12 cellular contexts compared by ENCODE assay signal in the genomic region with DNA sequence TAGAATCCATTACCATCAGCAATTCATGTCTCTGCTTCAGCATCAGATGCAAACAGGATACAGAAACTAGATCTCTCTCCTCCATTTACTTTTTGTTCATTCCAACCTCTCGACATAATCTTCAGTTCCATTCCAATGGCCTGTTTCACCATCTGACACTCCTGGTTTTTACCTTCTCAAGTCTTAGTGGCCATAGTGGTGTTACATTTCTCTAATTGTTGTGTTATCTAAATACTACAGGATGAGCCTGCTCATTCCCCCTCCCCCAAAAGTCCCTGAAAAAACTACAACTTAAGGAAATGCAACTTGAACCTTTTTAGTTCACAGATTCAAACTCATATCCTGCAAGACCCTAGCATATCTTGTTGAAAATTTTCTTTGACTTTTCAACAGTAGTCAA. TPM values are rescaled to one million over a fixed set of nuclear protein-coding genes. Genes with fewer than 3 reads are reported as not detected.
DNase-seq lines count a peak whose midpoint lies in the region; TF ChIP-seq lines count a peak whose summit lies in the region.
"Had no signal": no experiment of that assay in that cellular context is flagged by ENCODE, and none has a peak within 500 bp of the region (broad histone marks: within the 10 kb centered on the region; RNA-seq: fewer than 3 reads in every experiment).

No MANE protein-coding gene starts in this region.

- TF ChIP-seq POLR2A in vagina (IDR thresholded peaks at IDR 0.05) = no peak

- H3K9me3 Mint-ChIP-seq in immature natural killer cell = peaks cover 0 to 1% (median 0%) of the 10 kb centered on the region in 6 donors
- no peaks in the 10 kb centered on the region for H3K9me3 Mint-ChIP-seq in osteocyte (ENCODE audit: unreplicated experiment)
- H3K9me3 Mint-ChIP-seq: memory B cell had no signal

- H3K27ac ChIP-seq in left ventricle myocardium inferior (replicated peaks) (peak overlapping the region; percentile 0), right atrium auricular region (peak overlapping the region in 1 of 2 donors; percentile 11), vagina (peak overlapping the region; percentile 46)

- H3K4me3 ChIP-seq in left ventricle myocardium inferior (peak overlapping the region; percentile 22), right atrium auricular region (no peak overlapping the region), WI38 (ENCODE audit: low read depth, low read length) (peak overlapping the region; percentile 21; the same call in 1 of the 2 replicates), vagina (no peak overlapping the region), HAP-1 (no peak overlapping the region)

- H3K9me3 ChIP-seq in left ventricle myocardium inferior (replicated peaks) (no peaks in the 10 kb centered on the region), right atrium auricular region (no peaks in the 10 kb centered on the region), vagina (no peaks in the 10 kb centered on the region), HAP-1 (no peaks in the 10 kb centered on the region)

- H3K36me3 ChIP-seq in left ventricle myocardium inferior (no peaks in the 10 kb centered on the region), right atrium auricular region (no peaks in the 10 kb centered on the region), vagina (no peaks in the 10 kb centered on the region), HAP-1 (replicated peaks) (no peaks in the 10 kb centered on the region)

- peaks cover 95% of the 10 kb centered on the region for H3K4me1 ChIP-seq in left ventricle myocardium inferior
- H3K4me1 ChIP-seq in right atrium auricular region = peaks cover 0 to 79% of the 10 kb centered on the region in 2 donors
- peaks cover 60% of the 10 kb centered on the region for H3K4me1 ChIP-seq in vagina
- H3K4me1 ChIP-seq in HAP-1 = peaks cover 3% of the 10 kb centered on the region; the same call in 1 of the 2 replicates

- TF ChIP-seq CTCF in left ventricle myocardium inferior (IDR thresholded peaks at IDR 0.05; ENCODE audit: borderline replicate concordance) = no peak
- TF ChIP-seq CTCF in right atrium auricular region (IDR thresholded peaks at IDR 0.05) = no peak
- no peak for TF ChIP-seq CTCF in WI38 (IDR thresholded peaks at IDR 0.05; ENCODE audit: low read depth, low read length)
- no peak for TF ChIP-seq CTCF in vagina (IDR thresholded peaks at IDR 0.05)
- no peak for TF ChIP-seq CTCF in osteocyte (IDR thresholded peaks at IDR 0.05)

- intact Hi-C loops in left ventricle myocardium inferior (cut with micrococcal nuclease) (loop anchor here (5.0 kb wide), 1 partner anchor 422 kb away; no protein-coding TSS in a partner anchor), vagina (cut with DNase I) (loop anchor here (10.0 kb wide), 1 partner anchor 186 kb away; no protein-coding TSS in a partner anchor)

- H3K27me3 ChIP-seq in left ventricle myocardium inferior (ENCODE audit: low read depth) (no peaks in the 10 kb centered on the region), right atrium auricular region (no peaks in the 10 kb centered on the region), vagina (no peaks in the 10 kb centered on the region), HAP-1 (ENCODE audit: low read depth) (peaks cover 16% of the 10 kb centered on the region)

- H3K4me1 Mint-ChIP-seq in immature natural killer cell = peaks cover 66 to 84% of the 10 kb centered on the region in 2 donors
- peaks cover 64% of the 10 kb centered on the region for H3K4me1 Mint-ChIP-seq in osteocyte (ENCODE audit: unreplicated experiment)

- H3K27ac Mint-ChIP-seq in immature natural killer cell = peak overlapping the region in 4 of 6 donors; percentile 1 to 29 (median 7)
- H3K27ac Mint-ChIP-seq in osteocyte (ENCODE audit: unreplicated experiment) = no peak overlapping the region
- H3K27ac Mint-ChIP-seq: memory B cell had no signal

- H3K36me3 Mint-ChIP-seq in immature natural killer cell (no peaks in the 10 kb centered on the region), osteocyte (ENCODE audit: unreplicated experiment) (no peaks in the 10 kb centered on the region)
- H3K36me3 Mint-ChIP-seq: memory B cell had no signal

- H3K4me3 Mint-ChIP-seq in immature natural killer cell (peak overlapping the region in 1 of 5 donors; percentile 5), osteocyte (ENCODE audit: unreplicated experiment) (no peak overlapping the region)
- H3K4me3 Mint-ChIP-seq: memory B cell had no signal

- no peak for DNase-seq in left ventricle myocardium inferior
- no peak for DNase-seq in right atrium auricular region (ENCODE audit: low spot score)
- DNase-seq in immature natural killer cell = no peak
- DNase-seq in vagina (ENCODE audit: extremely low spot score in 2 of 2) = no peak
- DNase-seq in HAP-1 (ENCODE audit: low spot score in 2 of 2) = no peak
- no peak for DNase-seq in osteocyte (ENCODE audit: extremely low spot score, unreplicated experiment)
- no peak for DNase-seq in activated CD4-positive, alpha-beta T cell treated with anti-CD3 and anti-CD28 coated beads, Interleukin-2, amount 50 U/mL, for 1 hour
- DNase-seq: COR-L47; effector memory CD4-positive, alpha-beta T cell; NCI-H446 had no signal

- peaks cover 6 to 11% (median 8%) of the 10 kb centered on the region in 3 donors for H3K27me3 Mint-ChIP-seq in immature natural killer cell (ENCODE audit: low read depth in 3 of 3)
- no peaks in the 10 kb centered on the region for H3K27me3 Mint-ChIP-seq in osteocyte (ENCODE audit: unreplicated experiment)
- H3K27me3 Mint-ChIP-seq: memory B cell had no signal

- in situ Hi-C loops in HAP-1 (cut with MboI; ENCODE audit: low sequenced_read_pairs) = no loop called here

RNA-seq across cellular contexts. Expression of a gene that starts 4.0 kb away (rescaled TPM):
- total RNA-seq in left ventricle myocardium inferior = 16.8 TPM
- total RNA-seq in right atrium auricular region = 10 to 100 TPM; 15.5 to 16.0 TPM
- polyA plus RNA-seq in immature natural killer cell = 10 to 100 TPM; 21.5 to 25.1 (median 24.4) TPM
- 30.9 TPM for total RNA-seq in vagina
- 17.4 and 17.9 TPM in 2 replicates for total RNA-seq in osteocyte

Comparison
In these comparisons a context has a peak if more than half of its experiments do, and no peak if none do; other contexts are left out.
1. H3K4me3 ChIP-seq: peak in left ventricle myocardium inferior (single experiment) and WI38 (single experiment); none in right atrium auricular region (0 of 2), vagina (0 of 2) and HAP-1 (single experiment).